28 cellular contexts compared by ENCODE assay signal in the genomic region with DNA sequence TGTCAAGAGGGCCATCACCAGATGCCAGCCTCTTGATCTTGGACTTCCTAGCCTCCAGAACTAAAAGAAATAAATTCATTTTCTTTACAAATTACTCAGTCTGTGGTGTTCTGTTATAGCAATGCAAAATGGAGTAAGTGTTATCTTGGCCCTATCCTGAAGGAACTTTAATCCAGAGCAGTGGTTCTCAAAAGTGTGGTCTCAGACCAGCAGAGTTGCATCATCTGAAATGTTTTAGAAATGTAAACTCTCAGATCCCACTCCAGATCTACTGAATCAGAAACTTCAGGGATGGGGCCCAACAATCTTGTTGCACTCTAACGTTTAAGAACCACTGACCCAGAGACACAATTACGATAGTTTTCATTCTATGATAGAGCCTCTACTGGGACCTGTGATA. TPM values are rescaled to one million over a fixed set of nuclear protein-coding genes. Genes with fewer than 3 reads are reported as not detected.
"Had no signal": no experiment of that assay in that cellular context is flagged by ENCODE, and none has a peak within 500 bp of the region (broad histone marks: within the 10 kb centered on the region; RNA-seq: fewer than 3 reads in every experiment).

No MANE protein-coding gene starts in this region.

- H3K27me3 ChIP-seq: neutrophil, ovary, right atrium auricular region, right lobe of liver, tibial nerve, upper lobe of left lung, vagina had no signal

- H3K27me3 Mint-ChIP-seq: naive thymus-derived CD8-positive, alpha-beta T cell; progenitor cell of endocrine pancreas; stimulated activated memory B cell treated with anti-CD40 and anti-IgM and Interleukin-4, amounts not matched to agents 10 μg/mL and 1 μg/mL and 100 μg/mL, for 72 hours; stimulated activated naive CD8-positive, alpha-beta T cell treated with anti-CD3 and anti-CD28 coated beads, Interleukin-15, amount 100 ng/mL, for 72 hours had no signal

- H3K4me2 ChIP-seq: smooth muscle cell had no signal

- H3K27ac ChIP-seq: left ventricle myocardium inferior, neutrophil, ovary, right atrium auricular region, right lobe of liver, tibial nerve, upper lobe of left lung, vagina had no signal

- H3K4me3 Mint-ChIP-seq: naive thymus-derived CD8-positive, alpha-beta T cell; stimulated activated memory B cell treated with anti-CD40 and anti-IgM and Interleukin-4, amounts not matched to agents 10 μg/mL and 1 μg/mL and 100 μg/mL, for 72 hours; stimulated activated naive CD8-positive, alpha-beta T cell treated with anti-CD3 and anti-CD28 coated beads, Interleukin-15, amount 100 ng/mL, for 72 hours had no signal

- H3K4me3 ChIP-seq: left ventricle myocardium inferior, lung, mucosa of descending colon, ovary, right atrium auricular region, right lobe of liver, smooth muscle cell, tibial nerve, upper lobe of left lung, vagina had no signal

- H3K36me3 Mint-ChIP-seq: stimulated activated memory B cell treated with anti-CD40 and anti-IgM and Interleukin-4, amounts not matched to agents 10 μg/mL and 1 μg/mL and 100 μg/mL, for 72 hours had no signal

- ATAC-seq: mucosa of descending colon; naive thymus-derived CD8-positive, alpha-beta T cell; right lobe of liver; stimulated activated memory B cell treated with anti-CD40 and anti-IgM and Interleukin-4, amounts not matched to agents 10 μg/mL and 1 μg/mL and 100 μg/mL, for 72 hours; stimulated activated naive CD8-positive, alpha-beta T cell treated with anti-CD3 and anti-CD28 coated beads, Interleukin-15, amount 100 ng/mL, for 72 hours had no signal

- DNase-seq: hypothalamus; islet precursor cell; left ventricle myocardium inferior; midbrain; mucosa of descending colon; naive thymus-derived CD8-positive, alpha-beta T cell; occipital lobe; ovary; right lobe of liver; stimulated activated CD4-positive, alpha-beta T cell treated with anti-CD3 and anti-CD28 coated beads, Interleukin-1b, Interleukin-23, amount 100 ng/mL, for 48 hours; stimulated activated CD4-positive, alpha-beta T cell treated with anti-CD3 and anti-CD28 coated beads, Interleukin-2, amount 100 ng/mL, for 48 hours; stimulated activated CD4-positive, alpha-beta T cell treated with anti-CD3 and anti-CD28 coated beads, Interleukin-4, amount 100 ng/mL, for 4 hours; stimulated activated CD8-positive, alpha-beta memory T cell treated with anti-CD3 and anti-CD28 coated beads, Interleukin-4, amount 100 ng/mL, for 48 hours; stimulated activated naive CD4-positive, alpha-beta T cell treated with Interleukin-2 at 50 U/mL for 16 hours; stimulated activated naive CD8-positive, alpha-beta T cell treated with anti-CD3 and anti-CD28 coated beads, Interleukin-15, amount 100 ng/mL, for 72 hours; substantia nigra; upper lobe of left lung had no signal

- H3K27ac Mint-ChIP-seq: progenitor cell of endocrine pancreas; stimulated activated memory B cell treated with anti-CD40 and anti-IgM and Interleukin-4, amounts not matched to agents 10 μg/mL and 1 μg/mL and 100 μg/mL, for 72 hours had no signal

- H3K9me3 Mint-ChIP-seq: naive thymus-derived CD8-positive, alpha-beta T cell; stimulated activated memory B cell treated with anti-CD40 and anti-IgM and Interleukin-4, amounts not matched to agents 10 μg/mL and 1 μg/mL and 100 μg/mL, for 72 hours; stimulated activated naive CD8-positive, alpha-beta T cell treated with anti-CD3 and anti-CD28 coated beads, Interleukin-15, amount 100 ng/mL, for 72 hours had no signal

- H3K36me3 ChIP-seq: ovary, right atrium auricular region had no signal

- H3K9me3 ChIP-seq: left ventricle myocardium inferior, mucosa of descending colon, neutrophil, ovary, right atrium auricular region, right lobe of liver, tibial nerve, upper lobe of left lung, vagina had no signal

RNA-seq across cellular contexts. Expression of gene HKDC1, which starts 43.3 kb away (rescaled TPM):
- total RNA-seq: left ventricle myocardium inferior, pulmonary artery endothelial cell, skeletal muscle tissue, urinary bladder had no signal
